Comparison of ENCODE assay signal across 8 cellular contexts in genomic region chr18:62187543-62188378, GRCh38. TPM values are rescaled to one million over a fixed set of nuclear protein-coding genes. Genes with fewer than 3 reads are reported as not detected.
A peak's percentile ranks its signal among the peaks of the same experiment; 100 is the strongest.
DNase-seq lines count a peak whose midpoint lies in the region; ATAC-seq and TF ChIP-seq lines count a peak whose summit lies in the region.

No MANE protein-coding gene starts in this region.

- peak; percentile 13 for ATAC-seq in GM18909 (IDR thresholded peaks at IDR 0.05; ENCODE audit: poor library complexity, unreplicated experiment)
- peak; percentile 50 for ATAC-seq in left colon

- H3K36me3 ChIP-seq in BJ (ENCODE audit: control insufficient read depth, insufficient read depth, low read length) = no peaks in the 10 kb centered on the region
- H3K36me3 ChIP-seq in Karpas-422 (ENCODE audit: insufficient read depth, low read length) = peaks cover 29% of the 10 kb centered on the region

- H3K9ac ChIP-seq in Karpas-422 (ENCODE audit: low read length) = peak overlapping the region; percentile 97

- H3K36me3 Mint-ChIP-seq in T-helper 2 cell treated with Interferon-gamma antibody and Interleukin-4, amounts not matched to agents 5 μg/mL and 100 μg/mL, for 36 hours (ENCODE audit: low read depth) = peaks cover 35% of the 10 kb centered on the region

- peak overlapping the region; percentile 7; the same call in 1 of the 2 replicates for H3K27ac ChIP-seq in Karpas-422 (ENCODE audit: low read length)

- TF ChIP-seq CTCF in BJ (IDR thresholded peaks at IDR 0.05; ENCODE audit: insufficient read depth, low read depth, low read length) = 0 out of 2 replicates have a peak, but pooled peaks have one; percentile 25

- H3K27me3 ChIP-seq in BJ (ENCODE audit: control insufficient read depth, insufficient read depth, low read length) (no peaks in the 10 kb centered on the region), Karpas-422 (ENCODE audit: low read length) (no peaks in the 10 kb centered on the region)

- CTCF ChIA-PET in BJ (lab: Yijun Ruan, JAX) = interaction anchor here (1.2 to 1.5 kb wide), 3 partner anchors 24 to 398 kb away, joined by 3 to 6 read pairs (median 5); no protein-coding TSS in a partner anchor

- peaks cover 16% of the 10 kb centered on the region for H4K20me1 ChIP-seq in Karpas-422 (ENCODE audit: insufficient read depth, low read depth, low read length)

- H3K4me3 Mint-ChIP-seq in T-helper 2 cell treated with Interferon-gamma antibody and Interleukin-4, amounts not matched to agents 5 μg/mL and 100 μg/mL, for 36 hours = peak overlapping the region; percentile 99

- peak overlapping the region; percentile 95 for H3K27ac Mint-ChIP-seq in T-helper 2 cell treated with Interferon-gamma antibody and Interleukin-4, amounts not matched to agents 5 μg/mL and 100 μg/mL, for 36 hours

- no peaks in the 10 kb centered on the region for H3K9me2 ChIP-seq in Karpas-422 (replicated peaks; ENCODE audit: insufficient read depth, low read length)

- peak overlapping the region; percentile 84 for H3K4me2 ChIP-seq in Karpas-422 (ENCODE audit: low read depth, low read length, poor library complexity, severe bottlenecking)

- DNase-seq in BJ (ENCODE audit: low read depth) (no peak), Karpas-422 (peak; percentile 70), cerebellum (ENCODE audit: low spot score) (peak; percentile 10), left colon (peak; percentile 53), NCI-H1436 treated with DMSO at 0.1 percent for 48 hours (lab: John Stamatoyannopoulos, UW) (no peak)
- peak; percentile 9 for DNase-seq in T-helper 2 cell treated with Interferon-gamma antibody and Interleukin-4, amounts not matched to agents 5 μg/mL and 100 μg/mL, for 36 hours (ENCODE audit: low spot score)
- peak; percentile 12 for DNase-seq in stimulated activated CD4-positive, alpha-beta T cell treated with anti-CD3 and anti-CD28 coated beads, Interleukin-4, amount 100 ng/mL, for 1 hour

- H3K27me3 Mint-ChIP-seq in T-helper 2 cell treated with Interferon-gamma antibody and Interleukin-4, amounts not matched to agents 5 μg/mL and 100 μg/mL, for 36 hours (ENCODE audit: low read depth) = no peaks in the 10 kb centered on the region

- no peak overlapping the region; the same call in 1 of the 2 replicates for H2AFZ ChIP-seq in Karpas-422 (ENCODE audit: low read length)

- POLR2A ChIA-PET in BJ (lab: Charles Lee) = no interaction called here

- H3K9me3 ChIP-seq in Karpas-422 (ENCODE audit: low read length) = no peaks in the 10 kb centered on the region

- H3K79me2 ChIP-seq in Karpas-422 (ENCODE audit: low read length) = peaks cover 96% of the 10 kb centered on the region

- peak overlapping the region; percentile 82 for H3K4me3 ChIP-seq in BJ (ENCODE audit: low read depth, low read length)
- peak overlapping the region; percentile 95 for H3K4me3 ChIP-seq in Karpas-422 (ENCODE audit: low read length)

- no peaks in the 10 kb centered on the region for H3K9me3 Mint-ChIP-seq in T-helper 2 cell treated with Interferon-gamma antibody and Interleukin-4, amounts not matched to agents 5 μg/mL and 100 μg/mL, for 36 hours

- peaks cover 47% of the 10 kb centered on the region for H3K4me1 ChIP-seq in Karpas-422 (ENCODE audit: low read length)

- intact Hi-C loops in left colon (cut with DNase I, micrococcal nuclease) = loop anchor here in 1 of 2 donors (5.0 kb wide), 1 partner anchor 60 kb away; no protein-coding TSS in a partner anchor

- peaks cover 47% of the 10 kb centered on the region for H3K4me1 Mint-ChIP-seq in T-helper 2 cell treated with Interferon-gamma antibody and Interleukin-4, amounts not matched to agents 5 μg/mL and 100 μg/mL, for 36 hours (ENCODE audit: low read depth)

RNA-seq across cellular contexts. Expression of gene RELCH, which starts 0.7 kb away (rescaled TPM):
- 8.2 and 14.9 TPM in 2 replicates for polyA plus RNA-seq in BJ (2011; rRNA removed)
- polyA minus RNA-seq in BJ (2011; rRNA and poly(A)+ RNA removed) = 33.9 and 42.8 TPM in 2 replicates
- 39.4 and 91.9 TPM in 2 replicates for total RNA-seq in Karpas-422 (2014; rRNA removed; shearing (Covaris generic); ENCODE audit: low replicate concordance)
- 70.5 TPM for total RNA-seq in cerebellum
- total RNA-seq in left colon = 10 to 100 TPM; 46.9 to 61.1 TPM

RNA-seq across cellular contexts. Expression of gene PIGN, which starts 0.9 kb away (rescaled TPM):
- polyA plus RNA-seq in BJ (2011; rRNA removed) = 12.0 and 31.5 TPM in 2 replicates
- 24.1 and 39.7 TPM in 2 replicates for polyA minus RNA-seq in BJ (2011; rRNA and poly(A)+ RNA removed)
- total RNA-seq in Karpas-422 (2014; rRNA removed; shearing (Covaris generic); ENCODE audit: low replicate concordance) = 33.8 and 68.5 TPM in 2 replicates
- total RNA-seq in cerebellum (55.0 TPM), left colon (10 to 100 TPM; 35.7 to 46.6 TPM)

Comparison
In these comparisons a context has a peak if more than half of its experiments do, and no peak if none do; other contexts are left out.
1. DNase-seq: peak in Karpas-422 (single experiment), T-helper 2 cell treated with Interferon-gamma antibody and Interleukin-4, amounts not matched to agents 5 μg/mL and 100 μg/mL, for 36 hours (single experiment), cerebellum (single experiment), left colon (2 of 2) and stimulated activated CD4-positive, alpha-beta T cell treated with anti-CD3 and anti-CD28 coated beads, Interleukin-4, amount 100 ng/mL, for 1 hour (single experiment); none in BJ (single experiment) and NCI-H1436 treated with DMSO at 0.1 percent for 48 hours (single experiment).